ENCODE assay signal across 25 cellular contexts in the genomic region with DNA sequence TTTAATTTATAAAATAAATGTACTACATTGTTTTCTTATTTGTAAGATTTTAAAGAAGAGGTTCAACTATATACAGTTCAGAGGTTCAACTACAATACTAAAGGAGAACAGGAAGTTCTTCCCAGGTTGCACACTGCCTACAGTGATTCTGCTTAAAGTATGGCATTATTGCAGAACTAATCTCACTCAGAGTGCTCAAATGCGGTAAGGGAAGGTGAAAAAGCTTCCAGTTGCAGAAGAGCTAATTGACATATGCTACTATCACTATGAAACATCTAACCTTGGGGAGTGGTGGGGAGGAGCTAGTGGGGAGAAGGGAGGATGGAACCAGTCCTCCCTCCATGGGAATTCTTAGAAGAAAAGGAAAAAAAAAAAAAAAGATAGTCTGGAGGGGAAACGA.
"Had no signal": no experiment of that assay in that cellular context is flagged by ENCODE, and none has a peak within 500 bp of the region (broad histone marks: within the 10 kb centered on the region; RNA-seq: fewer than 3 reads in every experiment).

No MANE protein-coding gene starts in this region.

- H3K9me3 ChIP-seq: Peyer's patch, SJCRH30 had no signal

- FAIRE-seq: TTC549 had no signal

- H3K36me3 ChIP-seq: brain microvascular endothelial cell, cardiac muscle cell, Peyer's patch, SJCRH30 had no signal

- H3K4me1 ChIP-seq: Peyer's patch, SJCRH30 had no signal

- ATAC-seq: activated CD4-positive, alpha-beta T cell treated with anti-CD3 and anti-CD28 coated beads for 36 hours; activated T-cell treated with anti-CD3 and anti-CD28 coated beads, Interleukin-2, amount 50 U/mL, for 72 hours had no signal

- H3K27ac ChIP-seq: brain microvascular endothelial cell, cardiac muscle cell, Peyer's patch, RWPE1, SJCRH30, VCaP had no signal

- H3K4me3 ChIP-seq: cardiac muscle cell, Peyer's patch, SJCRH30 had no signal

- DNase-seq: activated CD4-positive, alpha-beta memory T cell treated with anti-CD3 and anti-CD28 coated beads, Interleukin-2, amount 10 ng/mL, durations not matched to agents 7 days and 5 days; activated CD4-positive, alpha-beta T cell treated with anti-CD3 and anti-CD28 coated beads for 36 hours; activated CD4-positive, alpha-beta T cell treated with anti-CD3 and anti-CD28 coated beads, Interleukin-2, amount 50 U/mL, for 1 hour; activated gamma-delta T cell treated with Interleukin-2 at 50 U/mL for 16 hours; activated naive CD4-positive, alpha-beta T cell treated with anti-CD3 and anti-CD28 coated beads, Interleukin-2, amount 10 ng/mL, durations not matched to agents 7 days and 5 days; activated naive CD8-positive, alpha-beta T cell treated with anti-CD3 and anti-CD28 coated beads for 36 hours; activated T-cell treated with anti-CD3 and anti-CD28 coated beads for 4 hours; activated T-cell treated with anti-CD3 and anti-CD28 coated beads, Interleukin-2, amount 50 U/mL, for 72 hours; brain microvascular endothelial cell; NCI-H1048; NCI-H146; NCI-H187 treated with DMSO at 0.1 percent for 48 hours; NCI-H2081 treated with DMSO at 0.1 percent for 48 hours; NCI-H446; NCI-H524 treated with DMSO at 0.1 percent for 48 hours; NCI-H82; Peyer's patch; Right ventricle myocardium superior; SJCRH30; T-helper 2 cell; T1000 had no signal

- H3K27me3 ChIP-seq: brain microvascular endothelial cell, cardiac muscle cell, Peyer's patch, SJCRH30 had no signal
